In genomic region chr3:78994174-78995027, GRCh38 we compare ENCODE assay signal across 16 cellular contexts.
A peak's percentile ranks its signal among the peaks of the same experiment; 100 is the strongest.
DNase-seq lines count a peak whose midpoint lies in the region; FAIRE-seq and TF ChIP-seq lines count a peak whose summit lies in the region.
"Had no signal": no experiment of that assay in that cellular context is flagged by ENCODE, and none has a peak within 500 bp of the region (broad histone marks: within the 10 kb centered on the region; RNA-seq: fewer than 3 reads in every experiment).

No MANE protein-coding gene starts in this region.

- H3K27ac ChIP-seq in A673 (ENCODE audit: low read depth, low read length, poor library complexity, severe bottlenecking) (no peak overlapping the region), H1 (ENCODE audit: low read depth, low read length) (0 out of 2 replicates have a peak overlapping the region, but pooled peaks have one; percentile 17), mesendoderm (ENCODE audit: low read depth, low read length) (no peak overlapping the region), WERI-Rb-1 (no peak overlapping the region)
- H3K27ac ChIP-seq: RWPE1 had no signal

- H3K56ac ChIP-seq in H1 (replicated peaks; ENCODE audit: insufficient read length, low read depth, low read length): no peak overlapping the region
- no peak overlapping the region for H3K56ac ChIP-seq in mesendoderm (ENCODE audit: low read length)

- no peak overlapping the region for H3K14ac ChIP-seq in H1 (ENCODE audit: insufficient read length)

- no peak for TF ChIP-seq POLR2A in H1 (IDR thresholded peaks at IDR 0.05; ENCODE audit: control extremely low read depth in 1 of 2, low read depth in 2 of 2, low read length in 2 of 2)

- H3K27me3 ChIP-seq in A673 (replicated peaks; ENCODE audit: insufficient read depth, low read depth, low read length, poor library complexity) (no peaks in the 10 kb centered on the region), H1 (replicated peaks in 1 of 4; ENCODE audit: control insufficient read depth in 3 of 4, extremely low read depth in 1 of 4, insufficient read depth in 3 of 4, low read length in 3 of 4) (no peaks in the 10 kb centered on the region), mesendoderm (ENCODE audit: insufficient read depth, low read length, poor library complexity) (no peaks in the 10 kb centered on the region), WERI-Rb-1 (ENCODE audit: insufficient read depth, low read depth, severe bottlenecking) (no peaks in the 10 kb centered on the region)

- no peak for TF ChIP-seq RAD21 in H1 (IDR thresholded peaks at IDR 0.05 in 1 of 2, conservative IDR thresholded peaks at IDR 0.05 in 1 of 2; ENCODE audit: low read depth in 2 of 2, low read length in 2 of 2)

- H3K18ac ChIP-seq in H1 (ENCODE audit: extremely low read depth, low read length) (no peak overlapping the region), mesendoderm (ENCODE audit: low read length) (no peak overlapping the region)

- H3K4me1 ChIP-seq in A673 (ENCODE audit: insufficient read depth, low read length, poor library complexity, severe bottlenecking): peaks cover 21% of the 10 kb centered on the region
- peaks cover 0 to 7% (median 5%) of the 10 kb centered on the region in 4 experiments; a peak in 2 of 7 replicates for H3K4me1 ChIP-seq in H1 (replicated peaks in 1 of 4; ENCODE audit: control insufficient read depth in 3 of 4, insufficient read depth in 4 of 4, low read length in 3 of 4)
- peaks cover 6% of the 10 kb centered on the region for H3K4me1 ChIP-seq in mesendoderm (ENCODE audit: control insufficient read depth, low read depth, low read length)

- no peak overlapping the region for H2AFZ ChIP-seq in H1 (ENCODE audit: low read length)

- intact Hi-C loops in A673 (cut with micrococcal nuclease; ENCODE audit: unreplicated experiment): no loop called here
- intact Hi-C loops in CD14-positive monocyte (cut with micrococcal nuclease): no loop called here

- peak; percentile 58 for DNase-seq in A673 (ENCODE audit: low spot score)
- DNase-seq in NCI-H2227 (lab: John Stamatoyannopoulos, UW; ENCODE audit: unreplicated experiment): peak; percentile 67
- DNase-seq in H1 (ENCODE audit: low read depth in 1 of 2, low spot score in 2 of 2): peak in 1 of 2 experiments; percentile 13
- DNase-seq in mesendoderm: peak; percentile 82
- no peak for DNase-seq in NCI-H82 (lab: John Stamatoyannopoulos, UW)
- DNase-seq in activated CD4-positive, alpha-beta T cell treated with anti-CD3 and anti-CD28 coated beads for 4 hours: no peak
- DNase-seq in WERI-Rb-1: no peak
- DNase-seq in CD14-positive monocyte (ENCODE audit: low spot score): no peak
- DNase-seq: activated CD4-positive, alpha-beta T cell treated with anti-CD3 and anti-CD28 coated beads for 1 hour; erythroblast; NCI-H1105 treated with DMSO at 0.1 percent for 48 hours; NCI-H524; stimulated activated naive CD4-positive, alpha-beta T cell had no signal

- no peaks in the 10 kb centered on the region for H3K23me2 ChIP-seq in H1 (ENCODE audit: low read depth, low read length)

- H2BK15ac ChIP-seq in H1 (ENCODE audit: low read length) (no peak overlapping the region), mesendoderm (replicated peaks; ENCODE audit: low read depth) (no peak overlapping the region)

- H3K36me3 ChIP-seq in A673 (ENCODE audit: insufficient read depth, low read length, poor library complexity, severe bottlenecking): no peaks in the 10 kb centered on the region
- peaks cover 0 to 6% (median 3%) of the 10 kb centered on the region in 4 experiments; a peak in 2 of 8 replicates for H3K36me3 ChIP-seq in H1 (ENCODE audit: control insufficient read depth in 2 of 4, insufficient read depth in 4 of 4, low read length in 3 of 4)
- H3K36me3 ChIP-seq in mesendoderm (ENCODE audit: control insufficient read depth, insufficient read depth, low read length): no peaks in the 10 kb centered on the region
- H3K36me3 ChIP-seq in WERI-Rb-1: peaks cover 23% of the 10 kb centered on the region

- peaks cover 5% of the 10 kb centered on the region for H3K79me1 ChIP-seq in H1 (ENCODE audit: low read depth, low read length)
- peaks cover 7% of the 10 kb centered on the region for H3K79me1 ChIP-seq in mesendoderm (ENCODE audit: low read length)

- no peak overlapping the region for H4K91ac ChIP-seq in H1 (replicated peaks; ENCODE audit: insufficient read length, low read length)

- H3K4me2 ChIP-seq in H1 (ENCODE audit: insufficient read depth in 1 of 2, low read depth in 2 of 2, low read length in 2 of 2) (peak overlapping the region; percentile 53 to 64), mesendoderm (ENCODE audit: low read length) (no peak overlapping the region)

- H2AK5ac ChIP-seq in H1 (ENCODE audit: low read depth, low read length): no peak overlapping the region
- H2AK5ac ChIP-seq in mesendoderm (ENCODE audit: low read length): no peak overlapping the region

- no peaks in the 10 kb centered on the region for H3K27me3 Mint-ChIP-seq in CD14-positive monocyte (ENCODE audit: low read depth in 3 of 3)
- H3K27me3 Mint-ChIP-seq: activated naive CD8-positive, alpha-beta T cell had no signal

- BruUV-seq in A673 (replicated peaks; lab: Mats Ljungman, UMichigan): no TSS peak

- peaks cover 0 to 2% of the 10 kb centered on the region in 2 experiments for H4K20me1 ChIP-seq in H1 (replicated peaks in 1 of 2; ENCODE audit: control insufficient read depth in 1 of 2, insufficient read depth in 2 of 2, low read length in 2 of 2)

- TF ChIP-seq CTCF in A673 (conservative IDR thresholded peaks at IDR 0.05; ENCODE audit: low read depth, low read length) (no peak), H1 (IDR thresholded peaks at IDR 0.05; ENCODE audit: control extremely low read depth in 1 of 3, insufficient read depth in 1 of 3, low read depth in 1 of 3, low read length in 3 of 3) (no peak), WERI-Rb-1 (IDR thresholded peaks at IDR 0.05; ENCODE audit: low read depth, low read length) (no peak), CD14-positive monocyte (IDR thresholded peaks at IDR 0.05) (no peak)

- no peaks in the 10 kb centered on the region for H3K4me1 Mint-ChIP-seq in CD14-positive monocyte

- 18% methylated on average over 9 of the region's 9 CpGs; no CpG with 5 or more reads in 1 of the 2 experiments for WGBS in H1 (ENCODE audit: extremely low coverage in 1 of 2, insufficient coverage in 1 of 2, insufficient read length in 1 of 2, insufficient replicate concordance in 2 of 2, low coverage in 1 of 2, low lambda C conversion rate in 2 of 2, missing lambda C conversion rate in 1 of 2), 2 experiments
- WGBS in mesendoderm (ENCODE audit: extremely low coverage, insufficient coverage, low lambda C conversion rate): no CpG with 5 or more reads among the region's 9 CpGs

- H2BK20ac ChIP-seq in H1 (ENCODE audit: low read length): no peak overlapping the region

- H3K23ac ChIP-seq in H1 (ENCODE audit: insufficient read length): no peak overlapping the region
- H3K23ac ChIP-seq in mesendoderm (ENCODE audit: low read length): no peak overlapping the region

- H2BK5ac ChIP-seq in H1 (ENCODE audit: low read depth, low read length) (no peak overlapping the region), mesendoderm (ENCODE audit: low read length) (no peak overlapping the region)

- peak; percentile 82 for FAIRE-seq in H1 (lab: Jason Lieb, UNC)

- no peak overlapping the region for H3K4me3 Mint-ChIP-seq in CD14-positive monocyte
- H3K4me3 Mint-ChIP-seq: activated naive CD8-positive, alpha-beta T cell; T-helper 1 cell treated with Interleukin-12 subunit alpha and Interleukin-12 subunit beta and Interleukin-4 antibody, amounts not matched to agents 30 μg/mL and 1 μg/mL, for 36 hours had no signal

- H3K27ac Mint-ChIP-seq in CD14-positive monocyte: no peak overlapping the region
- H3K27ac Mint-ChIP-seq: activated naive CD8-positive, alpha-beta T cell; T-helper 1 cell treated with Interleukin-12 subunit alpha and Interleukin-12 subunit beta and Interleukin-4 antibody, amounts not matched to agents 30 μg/mL and 1 μg/mL, for 36 hours had no signal

- peaks cover 11% of the 10 kb centered on the region for H3K9me3 ChIP-seq in A673 (ENCODE audit: low read depth, low read length, poor library complexity, severe bottlenecking)
- H3K9me3 ChIP-seq in H1 (ENCODE audit: insufficient read depth in 2 of 2, low read depth in 1 of 2, low read length in 1 of 2): no peaks in the 10 kb centered on the region
- H3K9me3 ChIP-seq in WERI-Rb-1 (ENCODE audit: severe bottlenecking): peaks cover 3% of the 10 kb centered on the region

- H2BK120ac ChIP-seq in H1 (replicated peaks; ENCODE audit: low read depth, low read length) (peak overlapping the region; percentile 6), mesendoderm (ENCODE audit: low read depth, low read length) (no peak overlapping the region)

- no peaks in the 10 kb centered on the region for H3K36me3 Mint-ChIP-seq in CD14-positive monocyte
- H3K36me3 Mint-ChIP-seq: activated naive CD8-positive, alpha-beta T cell had no signal

- H4K5ac ChIP-seq in H1 (ENCODE audit: insufficient read length, low read depth, low read length) (peak overlapping the region; percentile 61), mesendoderm (ENCODE audit: low read length) (no peak overlapping the region)

- H3K79me2 ChIP-seq in H1 (ENCODE audit: control insufficient read depth in 1 of 2, insufficient read depth in 2 of 2, low read length in 2 of 2) (peaks cover 0 to 91% of the 10 kb centered on the region in 2 experiments; a peak in 2 of 4 replicates), mesendoderm (ENCODE audit: control insufficient read depth, insufficient read depth, low read length) (peaks cover 11% of the 10 kb centered on the region)

- H3K4me3 ChIP-seq in A673 (ENCODE audit: low read depth, low read length, poor library complexity, severe bottlenecking): no peak overlapping the region
- peak overlapping the region in 1 of 4 experiments; percentile 51; a peak in 2 of 8 replicates for H3K4me3 ChIP-seq in H1 (ENCODE audit: extremely low read depth in 1 of 4, insufficient read depth in 2 of 4, low read depth in 3 of 4, low read length in 4 of 4)
- no peak overlapping the region for H3K4me3 ChIP-seq in mesendoderm (ENCODE audit: low read length)
- no peak overlapping the region for H3K4me3 ChIP-seq in WERI-Rb-1 (ENCODE audit: low read depth, low read length)

- H2BK12ac ChIP-seq in H1 (ENCODE audit: low read depth, low read length): no peak overlapping the region

- no peak overlapping the region for H4K8ac ChIP-seq in H1 (ENCODE audit: extremely low read depth, insufficient read depth, low read length)
- no peak overlapping the region for H4K8ac ChIP-seq in mesendoderm (ENCODE audit: low read depth, low read length)

- TF ChIP-seq EP300 in H1 (IDR thresholded peaks at IDR 0.05; ENCODE audit: borderline replicate concordance in 1 of 2, low read depth in 2 of 2, low read length in 2 of 2): no peak

- H3K9ac ChIP-seq in H1 (replicated peaks in 1 of 4; ENCODE audit: extremely low read depth in 1 of 4, low read depth in 3 of 4, low read length in 3 of 4): no peak overlapping the region
- H3K9ac ChIP-seq in mesendoderm (ENCODE audit: low read length): no peak overlapping the region

- CTCF ChIA-PET in A673 (lab: Charles Lee) (no interaction called here), H1 (lab: Charles Lee; ENCODE audit: partially characterized antibody) (no interaction called here)

- peaks cover 0 to 4% (median 0%) of the 10 kb centered on the region in 7 donors for H3K9me3 Mint-ChIP-seq in CD14-positive monocyte

- H3K4ac ChIP-seq in H1 (replicated peaks; ENCODE audit: insufficient read length, low read depth, low read length): no peak overlapping the region
- no peak overlapping the region for H3K4ac ChIP-seq in mesendoderm (ENCODE audit: low read depth, low read length)

- POLR2A ChIA-PET in A673 (lab: Charles Lee; ENCODE audit: low non-redundant PET) (no interaction called here), H1 (lab: Charles Lee; ENCODE audit: partially characterized antibody) (no interaction called here)

Comparison
In these comparisons a context has a peak if more than half of its experiments do, and no peak if none do; other contexts are left out.
1. DNase-seq: peak in A673 (single experiment), NCI-H2227 (single experiment) and mesendoderm (single experiment); none in NCI-H82 (single experiment), activated CD4-positive, alpha-beta T cell treated with anti-CD3 and anti-CD28 coated beads for 4 hours (0 of 2), WERI-Rb-1 (single experiment) and CD14-positive monocyte (single experiment).